1 cellular context compared by ENCODE assay signal in the genomic region with DNA sequence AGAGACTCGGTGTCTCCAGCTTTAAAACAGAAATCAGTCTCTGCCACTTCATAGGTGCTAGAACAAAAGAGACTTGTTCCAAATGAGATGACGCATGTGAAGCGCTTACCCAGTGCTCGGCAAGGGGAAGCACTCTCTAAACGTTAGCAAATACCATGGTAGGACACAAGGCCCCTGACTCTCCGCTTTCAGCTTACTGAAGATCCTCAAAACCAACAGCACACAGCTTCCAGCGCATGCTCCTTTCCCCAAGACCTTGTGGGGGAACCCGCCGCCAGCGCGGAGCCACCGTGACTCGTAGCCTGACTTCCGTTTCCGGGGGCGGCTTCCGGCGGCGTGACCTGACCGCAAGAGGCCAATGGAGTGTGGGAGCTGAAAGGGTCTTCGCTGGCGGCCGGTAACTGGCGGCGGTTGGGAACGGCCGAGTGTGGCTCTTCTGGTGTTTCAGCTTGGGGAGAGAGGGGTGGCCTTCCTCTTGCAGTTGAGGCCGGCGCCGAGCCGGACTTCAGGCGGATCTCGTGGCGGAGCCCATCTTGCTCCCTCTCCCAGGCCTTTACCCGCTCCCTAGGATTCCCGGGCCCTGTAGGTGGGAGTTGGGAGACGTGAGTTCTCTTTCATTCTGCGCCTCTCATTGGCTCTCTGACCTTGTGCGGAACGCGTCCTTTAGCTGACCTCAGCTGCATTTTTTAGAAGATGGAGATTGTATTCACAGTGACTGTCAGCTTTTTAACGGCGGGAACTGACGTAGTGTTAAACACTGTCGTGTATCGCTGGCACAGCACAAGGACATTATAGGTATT.
A peak's percentile ranks its signal among the peaks of the same experiment; 100 is the strongest.
TF ChIP-seq lines count a peak whose summit lies in the region.

A gene with protein sequence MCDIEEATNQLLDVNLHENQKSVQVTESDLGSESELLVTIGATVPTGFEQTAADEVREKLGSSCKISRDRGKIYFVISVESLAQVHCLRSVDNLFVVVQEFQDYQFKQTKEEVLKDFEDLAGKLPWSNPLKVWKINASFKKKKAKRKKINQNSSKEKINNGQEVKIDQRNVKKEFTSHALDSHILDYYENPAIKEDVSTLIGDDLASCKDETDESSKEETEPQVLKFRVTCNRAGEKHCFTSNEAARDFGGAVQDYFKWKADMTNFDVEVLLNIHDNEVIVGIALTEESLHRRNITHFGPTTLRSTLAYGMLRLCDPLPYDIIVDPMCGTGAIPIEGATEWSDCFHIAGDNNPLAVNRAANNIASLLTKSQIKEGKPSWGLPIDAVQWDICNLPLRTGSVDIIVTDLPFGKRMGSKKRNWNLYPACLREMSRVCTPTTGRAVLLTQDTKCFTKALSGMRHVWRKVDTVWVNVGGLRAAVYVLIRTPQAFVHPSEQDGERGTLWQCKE (plus strand): TSS at position 324 of the 800 bp plus-strand sequence. CDS start 2,015 bp downstream, outside the sequence.

TF ChIP-seq in K562, 482 proteins besides CTCF, POLR2A, EP300 and RAD21 (continued from another document and continues in another):
- TF ChIP-seq, protein P1, sequence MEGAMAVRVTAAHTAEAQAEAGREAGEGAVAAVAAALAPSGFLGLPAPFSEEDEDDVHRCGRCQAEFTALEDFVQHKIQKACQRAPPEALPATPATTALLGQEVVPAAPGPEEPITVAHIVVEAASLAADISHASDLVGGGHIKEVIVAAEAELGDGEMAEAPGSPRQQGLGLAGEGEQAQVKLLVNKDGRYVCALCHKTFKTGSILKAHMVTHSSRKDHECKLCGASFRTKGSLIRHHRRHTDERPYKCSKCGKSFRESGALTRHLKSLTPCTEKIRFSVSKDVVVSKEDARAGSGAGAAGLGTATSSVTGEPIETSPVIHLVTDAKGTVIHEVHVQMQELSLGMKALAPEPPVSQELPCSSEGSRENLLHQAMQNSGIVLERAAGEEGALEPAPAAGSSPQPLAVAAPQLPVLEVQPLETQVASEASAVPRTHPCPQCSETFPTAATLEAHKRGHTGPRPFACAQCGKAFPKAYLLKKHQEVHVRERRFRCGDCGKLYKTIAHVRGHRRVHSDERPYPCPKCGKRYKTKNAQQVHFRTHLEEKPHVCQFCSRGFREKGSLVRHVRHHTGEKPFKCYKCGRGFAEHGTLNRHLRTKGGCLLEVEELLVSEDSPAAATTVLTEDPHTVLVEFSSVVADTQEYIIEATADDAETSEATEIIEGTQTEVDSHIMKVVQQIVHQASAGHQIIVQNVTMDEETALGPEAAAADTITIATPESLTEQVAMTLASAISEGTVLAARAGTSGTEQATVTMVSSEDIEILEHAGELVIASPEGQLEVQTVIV (CRISPR knock-in tag; IDR thresholded peaks at IDR 0.05; ENCODE audit: borderline replicate concordance): no peak
- no peak for TF ChIP-seq ZNF140 (CRISPR knock-in tag; IDR thresholded peaks at IDR 0.05)
- peak; percentile 94 for TF ChIP-seq ZBTB7A (IDR thresholded peaks at IDR 0.05; ENCODE audit: borderline replicate concordance, control insufficient read depth, low read depth, low read length)
- no peak for TF ChIP-seq RFX7 (CRISPR knock-in tag; IDR thresholded peaks at IDR 0.05)
- no peak for TF ChIP-seq SMAD3 (CRISPR knock-in tag; conservative IDR thresholded peaks at IDR 0.05)
- TF ChIP-seq, protein P2, sequence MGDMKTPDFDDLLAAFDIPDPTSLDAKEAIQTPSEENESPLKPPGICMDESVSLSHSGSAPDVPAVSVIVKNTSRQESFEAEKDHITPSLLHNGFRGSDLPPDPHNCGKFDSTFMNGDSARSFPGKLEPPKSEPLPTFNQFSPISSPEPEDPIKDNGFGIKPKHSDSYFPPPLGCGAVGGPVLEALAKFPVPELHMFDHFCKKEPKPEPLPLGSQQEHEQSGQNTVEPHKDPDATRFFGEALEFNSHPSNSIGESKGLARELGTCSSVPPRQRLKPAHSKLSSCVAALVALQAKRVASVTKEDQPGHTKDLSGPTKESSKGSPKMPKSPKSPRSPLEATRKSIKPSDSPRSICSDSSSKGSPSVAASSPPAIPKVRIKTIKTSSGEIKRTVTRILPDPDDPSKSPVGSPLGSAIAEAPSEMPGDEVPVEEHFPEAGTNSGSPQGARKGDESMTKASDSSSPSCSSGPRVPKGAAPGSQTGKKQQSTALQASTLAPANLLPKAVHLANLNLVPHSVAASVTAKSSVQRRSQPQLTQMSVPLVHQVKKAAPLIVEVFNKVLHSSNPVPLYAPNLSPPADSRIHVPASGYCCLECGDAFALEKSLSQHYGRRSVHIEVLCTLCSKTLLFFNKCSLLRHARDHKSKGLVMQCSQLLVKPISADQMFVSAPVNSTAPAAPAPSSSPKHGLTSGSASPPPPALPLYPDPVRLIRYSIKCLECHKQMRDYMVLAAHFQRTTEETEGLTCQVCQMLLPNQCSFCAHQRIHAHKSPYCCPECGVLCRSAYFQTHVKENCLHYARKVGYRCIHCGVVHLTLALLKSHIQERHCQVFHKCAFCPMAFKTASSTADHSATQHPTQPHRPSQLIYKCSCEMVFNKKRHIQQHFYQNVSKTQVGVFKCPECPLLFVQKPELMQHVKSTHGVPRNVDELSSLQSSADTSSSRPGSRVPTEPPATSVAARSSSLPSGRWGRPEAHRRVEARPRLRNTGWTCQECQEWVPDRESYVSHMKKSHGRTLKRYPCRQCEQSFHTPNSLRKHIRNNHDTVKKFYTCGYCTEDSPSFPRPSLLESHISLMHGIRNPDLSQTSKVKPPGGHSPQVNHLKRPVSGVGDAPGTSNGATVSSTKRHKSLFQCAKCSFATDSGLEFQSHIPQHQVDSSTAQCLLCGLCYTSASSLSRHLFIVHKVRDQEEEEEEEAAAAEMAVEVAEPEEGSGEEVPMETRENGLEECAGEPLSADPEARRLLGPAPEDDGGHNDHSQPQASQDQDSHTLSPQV (IDR thresholded peaks at IDR 0.05): peak; percentile 86
- TF ChIP-seq, protein P3, sequence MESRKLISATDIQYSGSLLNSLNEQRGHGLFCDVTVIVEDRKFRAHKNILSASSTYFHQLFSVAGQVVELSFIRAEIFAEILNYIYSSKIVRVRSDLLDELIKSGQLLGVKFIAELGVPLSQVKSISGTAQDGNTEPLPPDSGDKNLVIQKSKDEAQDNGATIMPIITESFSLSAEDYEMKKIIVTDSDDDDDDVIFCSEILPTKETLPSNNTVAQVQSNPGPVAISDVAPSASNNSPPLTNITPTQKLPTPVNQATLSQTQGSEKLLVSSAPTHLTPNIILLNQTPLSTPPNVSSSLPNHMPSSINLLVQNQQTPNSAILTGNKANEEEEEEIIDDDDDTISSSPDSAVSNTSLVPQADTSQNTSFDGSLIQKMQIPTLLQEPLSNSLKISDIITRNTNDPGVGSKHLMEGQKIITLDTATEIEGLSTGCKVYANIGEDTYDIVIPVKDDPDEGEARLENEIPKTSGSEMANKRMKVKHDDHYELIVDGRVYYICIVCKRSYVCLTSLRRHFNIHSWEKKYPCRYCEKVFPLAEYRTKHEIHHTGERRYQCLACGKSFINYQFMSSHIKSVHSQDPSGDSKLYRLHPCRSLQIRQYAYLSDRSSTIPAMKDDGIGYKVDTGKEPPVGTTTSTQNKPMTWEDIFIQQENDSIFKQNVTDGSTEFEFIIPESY (CRISPR knock-in tag; IDR thresholded peaks at IDR 0.05): peak; percentile 81
- no peak for TF ChIP-seq HDGF (IDR thresholded peaks at IDR 0.05)
- no peak for TF ChIP-seq ZNF444 (CRISPR knock-in tag; IDR thresholded peaks at IDR 0.05)
- TF ChIP-seq STAT5B (CRISPR knock-in tag; IDR thresholded peaks at IDR 0.05): no peak
- TF ChIP-seq, protein P4, sequence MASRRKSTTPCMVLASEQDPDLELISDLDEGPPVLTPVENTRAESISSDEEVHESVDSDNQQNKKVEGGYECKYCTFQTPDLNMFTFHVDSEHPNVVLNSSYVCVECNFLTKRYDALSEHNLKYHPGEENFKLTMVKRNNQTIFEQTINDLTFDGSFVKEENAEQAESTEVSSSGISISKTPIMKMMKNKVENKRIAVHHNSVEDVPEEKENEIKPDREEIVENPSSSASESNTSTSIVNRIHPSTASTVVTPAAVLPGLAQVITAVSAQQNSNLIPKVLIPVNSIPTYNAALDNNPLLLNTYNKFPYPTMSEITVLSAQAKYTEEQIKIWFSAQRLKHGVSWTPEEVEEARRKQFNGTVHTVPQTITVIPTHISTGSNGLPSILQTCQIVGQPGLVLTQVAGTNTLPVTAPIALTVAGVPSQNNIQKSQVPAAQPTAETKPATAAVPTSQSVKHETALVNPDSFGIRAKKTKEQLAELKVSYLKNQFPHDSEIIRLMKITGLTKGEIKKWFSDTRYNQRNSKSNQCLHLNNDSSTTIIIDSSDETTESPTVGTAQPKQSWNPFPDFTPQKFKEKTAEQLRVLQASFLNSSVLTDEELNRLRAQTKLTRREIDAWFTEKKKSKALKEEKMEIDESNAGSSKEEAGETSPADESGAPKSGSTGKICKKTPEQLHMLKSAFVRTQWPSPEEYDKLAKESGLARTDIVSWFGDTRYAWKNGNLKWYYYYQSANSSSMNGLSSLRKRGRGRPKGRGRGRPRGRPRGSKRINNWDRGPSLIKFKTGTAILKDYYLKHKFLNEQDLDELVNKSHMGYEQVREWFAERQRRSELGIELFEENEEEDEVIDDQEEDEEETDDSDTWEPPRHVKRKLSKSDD (conservative IDR thresholded peaks at IDR 0.05; ENCODE audit: low read length): no peak
- TF ChIP-seq SP2 (IDR thresholded peaks at IDR 0.05; ENCODE audit: extremely low read depth, low read depth, low read length, poor library complexity, severe bottlenecking): no peak
- no peak for TF ChIP-seq MEF2A (IDR thresholded peaks at IDR 0.05; ENCODE audit: control insufficient read depth, low read depth, low read length)
- TF ChIP-seq MBD2 (IDR thresholded peaks at IDR 0.05; ENCODE audit: borderline replicate concordance, low read depth): peak; percentile 84
- TF ChIP-seq CBFA2T2 (conservative IDR thresholded peaks at IDR 0.05): no peak
- TF ChIP-seq MCM3 (IDR thresholded peaks at IDR 0.05): no peak
- TF ChIP-seq HLTF (IDR thresholded peaks at IDR 0.05): peak; percentile 72; the same call in 1 of the 2 replicates
- TF ChIP-seq ZNF263 (CRISPR knock-in tag; IDR thresholded peaks at IDR 0.05; ENCODE audit: borderline replicate concordance): peak; percentile 57
- TF ChIP-seq NFATC3 (IDR thresholded peaks at IDR 0.05): no peak
- TF ChIP-seq, protein P5, sequence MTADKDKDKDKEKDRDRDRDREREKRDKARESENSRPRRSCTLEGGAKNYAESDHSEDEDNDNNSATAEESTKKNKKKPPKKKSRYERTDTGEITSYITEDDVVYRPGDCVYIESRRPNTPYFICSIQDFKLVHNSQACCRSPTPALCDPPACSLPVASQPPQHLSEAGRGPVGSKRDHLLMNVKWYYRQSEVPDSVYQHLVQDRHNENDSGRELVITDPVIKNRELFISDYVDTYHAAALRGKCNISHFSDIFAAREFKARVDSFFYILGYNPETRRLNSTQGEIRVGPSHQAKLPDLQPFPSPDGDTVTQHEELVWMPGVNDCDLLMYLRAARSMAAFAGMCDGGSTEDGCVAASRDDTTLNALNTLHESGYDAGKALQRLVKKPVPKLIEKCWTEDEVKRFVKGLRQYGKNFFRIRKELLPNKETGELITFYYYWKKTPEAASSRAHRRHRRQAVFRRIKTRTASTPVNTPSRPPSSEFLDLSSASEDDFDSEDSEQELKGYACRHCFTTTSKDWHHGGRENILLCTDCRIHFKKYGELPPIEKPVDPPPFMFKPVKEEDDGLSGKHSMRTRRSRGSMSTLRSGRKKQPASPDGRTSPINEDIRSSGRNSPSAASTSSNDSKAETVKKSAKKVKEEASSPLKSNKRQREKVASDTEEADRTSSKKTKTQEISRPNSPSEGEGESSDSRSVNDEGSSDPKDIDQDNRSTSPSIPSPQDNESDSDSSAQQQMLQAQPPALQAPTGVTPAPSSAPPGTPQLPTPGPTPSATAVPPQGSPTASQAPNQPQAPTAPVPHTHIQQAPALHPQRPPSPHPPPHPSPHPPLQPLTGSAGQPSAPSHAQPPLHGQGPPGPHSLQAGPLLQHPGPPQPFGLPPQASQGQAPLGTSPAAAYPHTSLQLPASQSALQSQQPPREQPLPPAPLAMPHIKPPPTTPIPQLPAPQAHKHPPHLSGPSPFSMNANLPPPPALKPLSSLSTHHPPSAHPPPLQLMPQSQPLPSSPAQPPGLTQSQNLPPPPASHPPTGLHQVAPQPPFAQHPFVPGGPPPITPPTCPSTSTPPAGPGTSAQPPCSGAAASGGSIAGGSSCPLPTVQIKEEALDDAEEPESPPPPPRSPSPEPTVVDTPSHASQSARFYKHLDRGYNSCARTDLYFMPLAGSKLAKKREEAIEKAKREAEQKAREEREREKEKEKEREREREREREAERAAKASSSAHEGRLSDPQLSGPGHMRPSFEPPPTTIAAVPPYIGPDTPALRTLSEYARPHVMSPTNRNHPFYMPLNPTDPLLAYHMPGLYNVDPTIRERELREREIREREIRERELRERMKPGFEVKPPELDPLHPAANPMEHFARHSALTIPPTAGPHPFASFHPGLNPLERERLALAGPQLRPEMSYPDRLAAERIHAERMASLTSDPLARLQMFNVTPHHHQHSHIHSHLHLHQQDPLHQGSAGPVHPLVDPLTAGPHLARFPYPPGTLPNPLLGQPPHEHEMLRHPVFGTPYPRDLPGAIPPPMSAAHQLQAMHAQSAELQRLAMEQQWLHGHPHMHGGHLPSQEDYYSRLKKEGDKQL (CRISPR knock-in tag; IDR thresholded peaks at IDR 0.05; ENCODE audit: borderline replicate concordance): no peak
- TF ChIP-seq ZNF699 (CRISPR knock-in tag; IDR thresholded peaks at IDR 0.05; ENCODE audit: insufficient replicate concordance): no peak
- TF ChIP-seq, protein P6, sequence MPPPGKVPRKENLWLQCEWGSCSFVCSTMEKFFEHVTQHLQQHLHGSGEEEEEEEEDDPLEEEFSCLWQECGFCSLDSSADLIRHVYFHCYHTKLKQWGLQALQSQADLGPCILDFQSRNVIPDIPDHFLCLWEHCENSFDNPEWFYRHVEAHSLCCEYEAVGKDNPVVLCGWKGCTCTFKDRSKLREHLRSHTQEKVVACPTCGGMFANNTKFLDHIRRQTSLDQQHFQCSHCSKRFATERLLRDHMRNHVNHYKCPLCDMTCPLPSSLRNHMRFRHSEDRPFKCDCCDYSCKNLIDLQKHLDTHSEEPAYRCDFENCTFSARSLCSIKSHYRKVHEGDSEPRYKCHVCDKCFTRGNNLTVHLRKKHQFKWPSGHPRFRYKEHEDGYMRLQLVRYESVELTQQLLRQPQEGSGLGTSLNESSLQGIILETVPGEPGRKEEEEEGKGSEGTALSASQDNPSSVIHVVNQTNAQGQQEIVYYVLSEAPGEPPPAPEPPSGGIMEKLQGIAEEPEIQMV (tag; conservative IDR thresholded peaks at IDR 0.05; ENCODE audit: low read depth): no peak
- TF ChIP-seq, protein P7, sequence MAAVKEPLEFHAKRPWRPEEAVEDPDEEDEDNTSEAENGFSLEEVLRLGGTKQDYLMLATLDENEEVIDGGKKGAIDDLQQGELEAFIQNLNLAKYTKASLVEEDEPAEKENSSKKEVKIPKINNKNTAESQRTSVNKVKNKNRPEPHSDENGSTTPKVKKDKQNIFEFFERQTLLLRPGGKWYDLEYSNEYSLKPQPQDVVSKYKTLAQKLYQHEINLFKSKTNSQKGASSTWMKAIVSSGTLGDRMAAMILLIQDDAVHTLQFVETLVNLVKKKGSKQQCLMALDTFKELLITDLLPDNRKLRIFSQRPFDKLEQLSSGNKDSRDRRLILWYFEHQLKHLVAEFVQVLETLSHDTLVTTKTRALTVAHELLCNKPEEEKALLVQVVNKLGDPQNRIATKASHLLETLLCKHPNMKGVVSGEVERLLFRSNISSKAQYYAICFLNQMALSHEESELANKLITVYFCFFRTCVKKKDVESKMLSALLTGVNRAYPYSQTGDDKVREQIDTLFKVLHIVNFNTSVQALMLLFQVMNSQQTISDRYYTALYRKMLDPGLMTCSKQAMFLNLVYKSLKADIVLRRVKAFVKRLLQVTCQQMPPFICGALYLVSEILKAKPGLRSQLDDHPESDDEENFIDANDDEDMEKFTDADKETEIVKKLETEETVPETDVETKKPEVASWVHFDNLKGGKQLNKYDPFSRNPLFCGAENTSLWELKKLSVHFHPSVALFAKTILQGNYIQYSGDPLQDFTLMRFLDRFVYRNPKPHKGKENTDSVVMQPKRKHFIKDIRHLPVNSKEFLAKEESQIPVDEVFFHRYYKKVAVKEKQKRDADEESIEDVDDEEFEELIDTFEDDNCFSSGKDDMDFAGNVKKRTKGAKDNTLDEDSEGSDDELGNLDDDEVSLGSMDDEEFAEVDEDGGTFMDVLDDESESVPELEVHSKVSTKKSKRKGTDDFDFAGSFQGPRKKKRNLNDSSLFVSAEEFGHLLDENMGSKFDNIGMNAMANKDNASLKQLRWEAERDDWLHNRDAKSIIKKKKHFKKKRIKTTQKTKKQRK (IDR thresholded peaks at IDR 0.05; ENCODE audit: borderline replicate concordance, low read depth, low read length): no peak
- TF ChIP-seq ZNF347 (CRISPR knock-in tag; IDR thresholded peaks at IDR 0.05; ENCODE audit: low read depth): no peak
